25 cellular contexts compared by ENCODE assay signal in the genomic region with DNA sequence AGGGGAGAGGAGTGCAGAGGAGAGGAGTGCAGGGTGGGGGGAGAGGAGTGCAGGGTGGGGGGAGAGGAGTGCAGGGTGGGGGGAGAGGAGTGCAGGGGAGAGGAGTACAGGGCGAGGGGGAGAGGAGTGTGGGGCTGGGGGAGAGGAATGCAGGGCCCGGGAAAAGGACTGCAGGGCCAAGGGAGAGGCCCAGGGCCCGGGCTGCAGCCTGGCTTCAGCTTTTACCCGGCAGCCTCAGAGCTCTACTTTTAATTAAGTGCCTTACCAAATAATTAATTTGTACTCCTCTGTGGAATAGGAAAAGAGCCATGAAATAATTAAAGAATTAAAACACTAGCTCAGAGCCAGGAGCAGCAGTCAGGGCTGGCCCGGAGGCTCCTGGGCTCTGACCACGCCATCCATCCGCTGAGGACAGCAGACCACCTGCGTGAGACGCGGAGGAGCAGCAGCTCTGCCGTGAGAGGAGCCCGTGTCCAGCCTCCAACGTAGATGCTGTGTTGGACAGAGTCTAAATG.
"Had no signal": no experiment of that assay in that cellular context is flagged by ENCODE, and none has a peak within 500 bp of the region (broad histone marks: within the 10 kb centered on the region; RNA-seq: fewer than 3 reads in every experiment).

No MANE protein-coding gene starts in this region.

- DNase-seq: hippocampal formation; left colon; lower lobe of right lung; mammary epithelial cell; mesenchymal stem cell; naive thymus-derived CD8-positive, alpha-beta T cell; nucleus accumbens; psoas muscle; stimulated activated CD4-positive, alpha-beta T cell treated with anti-CD3 and anti-CD28 coated beads, Interleukin-12 subunit alpha, Interleukin-12 subunit beta, amount 100 ng/mL, for 4 hours; stimulated activated CD4-positive, alpha-beta T cell treated with anti-CD3 and anti-CD28 coated beads, Interleukin-15, amount 100 ng/mL, for 24 hours; stimulated activated CD4-positive, alpha-beta T cell treated with anti-CD3 and anti-CD28 coated beads, Interleukin-2, amount 100 ng/mL, for 24 hours; stimulated activated CD4-positive, alpha-beta T cell treated with anti-CD3 and anti-CD28 coated beads, Interleukin-4, amount 100 ng/mL, for 1 hour; stimulated activated naive B cell treated with anti-CD40 and anti-IgM and Interleukin-4, amounts not matched to agents 10 μg/mL and 1 μg/mL and 100 μg/mL, for 72 hours; substantia nigra; transverse colon; upper lobe of left lung had no signal

- H3K9me3 Mint-ChIP-seq: nephron; neural crest cell; stimulated activated naive CD8-positive, alpha-beta T cell treated with anti-CD3 and anti-CD28 coated beads, Interleukin-15, Interleukin-2, amounts not matched to agents 100 ng/mL and 50 ng/mL, for 24 hours had no signal

- H3K27me3 Mint-ChIP-seq: stimulated activated naive B cell treated with anti-CD40 and anti-IgM and Interleukin-4, amounts not matched to agents 10 μg/mL and 1 μg/mL and 100 μg/mL, for 72 hours; stimulated activated naive CD8-positive, alpha-beta T cell treated with anti-CD3 and anti-CD28 coated beads, Interleukin-15, Interleukin-2, amounts not matched to agents 100 ng/mL and 50 ng/mL, for 24 hours had no signal

- H3K27ac ChIP-seq: left lung, lower lobe of right lung, parathyroid adenoma, psoas muscle, right lobe of liver, transverse colon, upper lobe of left lung, vagina had no signal

- H3K9me3 ChIP-seq: psoas muscle, right lobe of liver, transverse colon had no signal

- H3K79me2 ChIP-seq: parathyroid adenoma had no signal

- H3K27ac Mint-ChIP-seq: naive thymus-derived CD8-positive, alpha-beta T cell; nephron; stimulated activated naive B cell treated with anti-CD40 and anti-IgM and Interleukin-4, amounts not matched to agents 10 μg/mL and 1 μg/mL and 100 μg/mL, for 72 hours; stimulated activated naive CD8-positive, alpha-beta T cell treated with anti-CD3 and anti-CD28 coated beads, Interleukin-15, Interleukin-2, amounts not matched to agents 100 ng/mL and 50 ng/mL, for 24 hours had no signal

- H3K4me1 ChIP-seq: left lung, lower lobe of right lung, parathyroid adenoma, psoas muscle, right lobe of liver, transverse colon, upper lobe of left lung, vagina had no signal

- H2AFZ ChIP-seq: parathyroid adenoma had no signal

- H3K9ac ChIP-seq: parathyroid adenoma had no signal

- H3K4me1 Mint-ChIP-seq: naive thymus-derived CD8-positive, alpha-beta T cell; stimulated activated naive B cell treated with anti-CD40 and anti-IgM and Interleukin-4, amounts not matched to agents 10 μg/mL and 1 μg/mL and 100 μg/mL, for 72 hours had no signal

- H3K4me3 ChIP-seq: left lung, lower lobe of right lung, psoas muscle, right lobe of liver, smooth muscle cell, transverse colon, upper lobe of left lung, vagina had no signal

- H3K27me3 ChIP-seq: right lobe of liver, transverse colon, upper lobe of left lung, vagina had no signal

- H3K4me2 ChIP-seq: smooth muscle cell had no signal

- H3K36me3 ChIP-seq: left lung, lower lobe of right lung, right lobe of liver, transverse colon, upper lobe of left lung, vagina had no signal

- FAIRE-seq: keratinocyte had no signal

- ATAC-seq: left colon; naive thymus-derived CD8-positive, alpha-beta T cell; psoas muscle; stimulated activated naive B cell treated with anti-CD40 and anti-IgM and Interleukin-4, amounts not matched to agents 10 μg/mL and 1 μg/mL and 100 μg/mL, for 72 hours had no signal

- H3K4me3 Mint-ChIP-seq: naive thymus-derived CD8-positive, alpha-beta T cell; nephron; neural crest cell; stimulated activated naive B cell treated with anti-CD40 and anti-IgM and Interleukin-4, amounts not matched to agents 10 μg/mL and 1 μg/mL and 100 μg/mL, for 72 hours; stimulated activated naive CD8-positive, alpha-beta T cell treated with anti-CD3 and anti-CD28 coated beads, Interleukin-15, Interleukin-2, amounts not matched to agents 100 ng/mL and 50 ng/mL, for 24 hours had no signal
